6 cellular contexts compared by ENCODE assay signal in the genomic region with DNA sequence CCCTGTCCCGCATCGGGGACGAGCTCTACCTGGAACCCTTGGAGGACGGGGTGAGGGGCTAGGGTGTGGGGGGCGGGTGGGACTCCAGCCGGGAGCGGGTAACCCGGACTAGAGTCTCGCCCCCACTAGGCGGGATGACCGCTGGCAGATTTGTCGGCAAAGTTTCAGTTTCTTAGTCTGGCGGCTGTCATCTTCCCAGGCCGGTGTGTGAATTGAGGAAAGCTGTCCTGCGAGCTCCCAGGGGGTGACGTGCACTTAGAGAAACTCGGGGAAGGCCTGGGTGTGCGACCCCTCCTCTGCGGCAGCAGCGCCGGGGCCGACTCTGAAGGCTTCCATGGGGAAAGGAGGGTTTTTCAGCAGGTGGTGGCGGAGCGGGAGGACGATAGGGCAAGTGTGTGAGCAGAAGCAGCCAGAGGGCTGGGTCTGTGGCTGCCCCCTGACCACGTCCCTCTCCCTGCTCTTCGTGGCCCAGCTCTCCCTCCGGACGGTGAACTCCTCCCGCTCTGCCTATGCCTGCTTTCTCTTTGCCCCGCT. TPM values are rescaled to one million over a fixed set of nuclear protein-coding genes. Genes with fewer than 3 reads are reported as not detected.
DNase-seq lines count a peak whose midpoint lies in the region; ATAC-seq and TF ChIP-seq lines count a peak whose summit lies in the region.

No MANE protein-coding gene starts in this region.

- H3K9me3 Mint-ChIP-seq in brain (peaks cover 0 to 2% (median 0%) of the 10 kb centered on the region in 5 experiments), osteocyte (ENCODE audit: unreplicated experiment) (no peaks in the 10 kb centered on the region)

- peaks cover 33% of the 10 kb centered on the region for H3K4me1 Mint-ChIP-seq in brain
- H3K4me1 Mint-ChIP-seq in osteocyte (ENCODE audit: unreplicated experiment) = peaks cover 27% of the 10 kb centered on the region

- H3K36me3 Mint-ChIP-seq in brain = peaks cover 7% of the 10 kb centered on the region
- H3K36me3 Mint-ChIP-seq in osteocyte (ENCODE audit: unreplicated experiment) = peaks cover 4% of the 10 kb centered on the region

- TF ChIP-seq CTCF in brain (conservative IDR thresholded peaks at IDR 0.05) (no peak), osteocyte (IDR thresholded peaks at IDR 0.05) (no peak)

- DNase-seq in osteocyte (ENCODE audit: extremely low spot score, unreplicated experiment) (peak; percentile 81), caudate nucleus (lab: John Stamatoyannopoulos, UW) (no peak), NCI-H526 treated with DMSO at 0.1 percent for 48 hours (lab: John Stamatoyannopoulos, UW) (no peak), NCI-H345 (lab: John Stamatoyannopoulos, UW) (no peak)

- no peak overlapping the region for H3K27ac ChIP-seq in caudate nucleus (ENCODE audit: low read depth, low read length)

- H3K27ac Mint-ChIP-seq in brain (peak overlapping the region in 4 of 5 experiments; percentile 31 to 80 (median 71)), osteocyte (ENCODE audit: unreplicated experiment) (peak overlapping the region; percentile 85)

- peak overlapping the region; percentile 88 to 94 (median 93) for H3K4me3 Mint-ChIP-seq in brain
- H3K4me3 Mint-ChIP-seq in osteocyte (ENCODE audit: unreplicated experiment) = peak overlapping the region; percentile 84

- H3K27me3 Mint-ChIP-seq in brain = peaks cover 3% of the 10 kb centered on the region
- H3K27me3 Mint-ChIP-seq in osteocyte (ENCODE audit: unreplicated experiment) = no peaks in the 10 kb centered on the region

- ATAC-seq in HG02759 (IDR thresholded peaks at IDR 0.05; ENCODE audit: unreplicated experiment) = peak; percentile 33

RNA-seq across cellular contexts. Expression of a gene that starts 0.5 kb away (rescaled TPM):
- polyA plus RNA-seq in brain (ENCODE audit: insufficient read depth, low read depth, low replicate concordance) = 18.0 TPM
- 18.5 TPM in 2 replicates for total RNA-seq in osteocyte

RNA-seq across cellular contexts. Expression of a gene that starts 9.4 kb away (rescaled TPM):
- polyA plus RNA-seq in brain (ENCODE audit: insufficient read depth, low read depth, low replicate concordance) = 231 TPM
- 132 and 140 TPM in 2 replicates for total RNA-seq in osteocyte

RNA-seq across cellular contexts. Expression of a gene that starts 11.6 kb away (rescaled TPM):
- polyA plus RNA-seq in brain (ENCODE audit: insufficient read depth, low read depth, low replicate concordance) = 0.29 TPM
- total RNA-seq in osteocyte = not detected in 2 replicates

RNA-seq across cellular contexts. Expression of a gene that starts 18.9 kb away (rescaled TPM):
- 0.46 TPM for polyA plus RNA-seq in brain (ENCODE audit: insufficient read depth, low read depth, low replicate concordance)
- total RNA-seq in osteocyte = 7.2 and 7.8 TPM in 2 replicates

RNA-seq across cellular contexts. Expression of a gene that starts 23.2 kb away (rescaled TPM):
- polyA plus RNA-seq in brain (ENCODE audit: insufficient read depth, low read depth, low replicate concordance) = 68.5 TPM
- 0.24 and 0.27 TPM in 2 replicates for total RNA-seq in osteocyte
